32 cellular contexts compared by ENCODE assay signal in genomic region chr18:570256-570655, GRCh38. TPM values are rescaled to one million over a fixed set of nuclear protein-coding genes. Genes with fewer than 3 reads are reported as not detected.
"Had no signal": no experiment of that assay in that cellular context is flagged by ENCODE, and none has a peak within 500 bp of the region (broad histone marks: within the 10 kb centered on the region; RNA-seq: fewer than 3 reads in every experiment).

No MANE protein-coding gene starts in this region.

- H3K27me3 ChIP-seq: left lung, pancreas, sigmoid colon, spleen, tibial nerve, uterus had no signal

- H3K36me3 ChIP-seq: left lung, lower lobe of right lung, pancreas, prostate gland, sigmoid colon, spleen, tibial nerve, uterus had no signal

- FAIRE-seq: islet of Langerhans, kidney, pancreas, small intestine had no signal

- H3K9me3 ChIP-seq: left lung, lower lobe of right lung, mucosa of descending colon, pancreas, prostate gland, sigmoid colon, spleen, tibial nerve, uterus had no signal

- H3K4me1 ChIP-seq: lower lobe of right lung, pancreas, spleen, uterus had no signal

- H3K27ac ChIP-seq: left lung, lower lobe of right lung, pancreas, sigmoid colon, spleen, tibial nerve, uterus had no signal

- DNase-seq: hypothalamus; immature natural killer cell; kidney; left colon; left lung; lower lobe of right lung; mesendoderm; midbrain; mucosa of descending colon; naive thymus-derived CD4-positive, alpha-beta T cell; pancreas; posterior cingulate gyrus; retina; right cardiac atrium; sigmoid colon; small intestine; spleen; stimulated activated CD4-positive, alpha-beta T cell treated with anti-CD3 and anti-CD28 coated beads, Interleukin-4, amount 100 ng/mL, for 24 hours; stimulated activated naive CD4-positive, alpha-beta T cell; substantia nigra; uterus had no signal

- H3K4me3 ChIP-seq: left lung, lower lobe of right lung, mucosa of descending colon, pancreas, prostate gland, sigmoid colon, spleen, tibial nerve, uterus had no signal

RNA-seq across cellular contexts. Expression of gene CETN1, which starts 9.9 kb away (rescaled TPM):
- total RNA-seq: kidney; left colon; left lung; liver; lower lobe of right lung; mucosa of descending colon; myocyte; naive thymus-derived CD4-positive, alpha-beta T cell; natural killer cell treated with Interleukin-12 subunit alpha and Interleukin-12 subunit beta and Interleukin-15 and Interleukin-18, amount 100 ng/mL, for 72 hours; osteoblast; pancreas; right cardiac atrium; sigmoid colon; spleen; temporal lobe; tibial nerve; ureter; uterus had no signal
- polyA plus RNA-seq: immature natural killer cell; liver; naive thymus-derived CD4-positive, alpha-beta T cell; neural cell; pancreas; right cardiac atrium; sigmoid colon; small intestine; spleen; thymus had no signal

RNA-seq across cellular contexts. Expression of gene CLUL1, which starts 26.5 kb away (rescaled TPM):
- total RNA-seq: left colon; liver; mucosa of descending colon; myocyte; natural killer cell treated with Interleukin-12 subunit alpha and Interleukin-12 subunit beta and Interleukin-15 and Interleukin-18, amount 100 ng/mL, for 72 hours had no signal
- polyA plus RNA-seq: right cardiac atrium, spleen had no signal
